In genomic region chr4:86595426-86595805, GRCh38 we compare ENCODE assay signal across 1 cellular context.
A peak's percentile ranks its signal among the peaks of the same experiment; 100 is the strongest.
TF ChIP-seq lines count a peak whose summit lies in the region.

No MANE protein-coding gene starts in this region.

TF ChIP-seq in HEK293, 187 proteins besides CTCF, POLR2A, EP300 and RAD21 (continued from another document):
- peak; percentile 78 for TF ChIP-seq TSHZ1 (tag by site-specific recombination; IDR thresholded peaks at IDR 0.05; ENCODE audit: borderline replicate concordance)
TF ChIP-seq in HEK293: peak in this region for 16.
